10 cellular contexts compared by ENCODE assay signal in the genomic region with DNA sequence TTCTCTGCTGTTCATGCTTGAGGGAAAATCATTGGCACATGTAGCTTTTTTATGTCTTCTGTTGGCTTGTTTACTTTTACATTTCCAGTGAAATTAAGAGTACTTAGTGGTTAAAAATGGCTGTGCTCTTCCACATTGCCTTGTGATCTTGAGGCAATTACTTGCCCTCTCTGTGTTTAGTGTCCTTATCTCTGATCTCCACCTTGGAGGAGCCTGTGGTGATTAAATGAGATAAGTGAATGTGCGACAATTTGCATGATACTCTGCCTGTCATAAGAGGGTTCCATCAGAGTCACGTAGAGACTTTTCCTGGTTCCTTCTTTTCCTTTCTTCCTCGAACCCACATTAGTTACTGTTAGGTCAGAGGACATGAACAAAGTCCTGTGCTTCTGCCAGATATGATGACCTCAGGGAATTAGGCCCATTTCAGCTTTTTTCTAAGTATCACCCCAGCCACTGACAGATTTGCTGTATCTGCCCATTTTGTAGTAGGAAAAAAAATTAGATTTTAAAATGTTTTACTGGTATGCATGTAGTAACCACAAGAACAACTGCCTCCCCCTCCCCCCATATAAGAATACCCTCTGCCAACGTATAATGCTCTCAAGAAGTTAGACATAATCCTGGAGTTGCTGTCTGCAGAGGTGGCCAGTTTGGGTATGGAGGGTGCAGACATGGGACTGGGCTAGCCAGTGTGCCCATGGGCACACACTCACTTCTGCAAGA. TPM values are rescaled to one million over a fixed set of nuclear protein-coding genes. Genes with fewer than 3 reads are reported as not detected.
DNase-seq lines count a peak whose midpoint lies in the region; ATAC-seq and TF ChIP-seq lines count a peak whose summit lies in the region.
"Had no signal": no experiment of that assay in that cellular context is flagged by ENCODE, and none has a peak within 500 bp of the region (broad histone marks: within the 10 kb centered on the region; RNA-seq: fewer than 3 reads in every experiment).

No MANE protein-coding gene starts in this region.

- no peaks in the 10 kb centered on the region for H3K27me3 Mint-ChIP-seq in T-helper 1 cell treated with Interleukin-12 subunit alpha and Interleukin-12 subunit beta and Interleukin-4 antibody, amounts not matched to agents 30 μg/mL and 1 μg/mL, for 36 hours (ENCODE audit: low read depth)
- no peaks in the 10 kb centered on the region for H3K27me3 Mint-ChIP-seq in activated naive CD8-positive, alpha-beta T cell treated with anti-CD3 and anti-CD28 coated beads, Interleukin-2, amount 50 U/mL, for 24 hours
- H3K27me3 Mint-ChIP-seq in natural killer cell treated with Interleukin-12 subunit alpha and Interleukin-12 subunit beta and Interleukin-15 and Interleukin-18, amount 100 ng/mL, for 72 hours: no peaks in the 10 kb centered on the region

- H2AFZ ChIP-seq in Loucy (ENCODE audit: low read length): no peak overlapping the region

- H3K9me2 ChIP-seq in Loucy (replicated peaks; ENCODE audit: low read depth, low read length): no peaks in the 10 kb centered on the region

- no peak for TF ChIP-seq POLR2A in GM18505 (IDR thresholded peaks at IDR 0.05; ENCODE audit: borderline replicate concordance, extremely low read depth, insufficient read depth, insufficient read length)

- peaks cover 5% of the 10 kb centered on the region for H3K36me3 Mint-ChIP-seq in T-helper 1 cell treated with Interleukin-12 subunit alpha and Interleukin-12 subunit beta and Interleukin-4 antibody, amounts not matched to agents 30 μg/mL and 1 μg/mL, for 36 hours (ENCODE audit: low read depth)
- H3K36me3 Mint-ChIP-seq in activated naive CD8-positive, alpha-beta T cell treated with anti-CD3 and anti-CD28 coated beads, Interleukin-2, amount 50 U/mL, for 24 hours (ENCODE audit: low read depth): peaks cover 7% of the 10 kb centered on the region
- H3K36me3 Mint-ChIP-seq in natural killer cell treated with Interleukin-12 subunit alpha and Interleukin-12 subunit beta and Interleukin-15 and Interleukin-18, amount 100 ng/mL, for 72 hours: no peaks in the 10 kb centered on the region

- no peaks in the 10 kb centered on the region for H3K36me3 ChIP-seq in Loucy (ENCODE audit: insufficient read depth, low read length)

- H3K4me3 Mint-ChIP-seq in T-helper 1 cell treated with Interleukin-12 subunit alpha and Interleukin-12 subunit beta and Interleukin-4 antibody, amounts not matched to agents 30 μg/mL and 1 μg/mL, for 36 hours: no peak overlapping the region
- H3K4me3 Mint-ChIP-seq in activated naive CD8-positive, alpha-beta T cell treated with anti-CD3 and anti-CD28 coated beads, Interleukin-2, amount 50 U/mL, for 24 hours: no peak overlapping the region
- H3K4me3 Mint-ChIP-seq in natural killer cell treated with Interleukin-12 subunit alpha and Interleukin-12 subunit beta and Interleukin-15 and Interleukin-18, amount 100 ng/mL, for 72 hours: peak overlapping the region; percentile 30

- H3F3A ChIP-seq in Loucy (ENCODE audit: low read depth): peaks cover 18% of the 10 kb centered on the region

- DNase-seq in T-helper 1 cell: no peak
- DNase-seq in activated naive CD8-positive, alpha-beta T cell treated with anti-CD3 and anti-CD28 coated beads, Interleukin-2, amount 50 U/mL, for 24 hours: no peak
- no peak for DNase-seq in natural killer cell treated with Interleukin-12 subunit alpha and Interleukin-12 subunit beta and Interleukin-15 and Interleukin-18, amount 100 ng/mL, for 72 hours (ENCODE audit: low spot score)
- DNase-seq in hepatic stellate cell (ENCODE audit: low spot score): no peak
- DNase-seq: amniotic stem cell, kidney glomerular epithelial cell had no signal

- H3K4me1 ChIP-seq in Loucy (ENCODE audit: insufficient read depth, low read length, poor library complexity, severe bottlenecking): peaks cover 87% of the 10 kb centered on the region

- peaks cover 30% of the 10 kb centered on the region for H4K20me1 ChIP-seq in Loucy (ENCODE audit: insufficient read depth, low read length, poor library complexity, severe bottlenecking)

- H3K9me3 Mint-ChIP-seq in T-helper 1 cell treated with Interleukin-12 subunit alpha and Interleukin-12 subunit beta and Interleukin-4 antibody, amounts not matched to agents 30 μg/mL and 1 μg/mL, for 36 hours: no peaks in the 10 kb centered on the region
- no peaks in the 10 kb centered on the region for H3K9me3 Mint-ChIP-seq in activated naive CD8-positive, alpha-beta T cell treated with anti-CD3 and anti-CD28 coated beads, Interleukin-2, amount 50 U/mL, for 24 hours
- H3K9me3 Mint-ChIP-seq in natural killer cell treated with Interleukin-12 subunit alpha and Interleukin-12 subunit beta and Interleukin-15 and Interleukin-18, amount 100 ng/mL, for 72 hours: peaks cover 3% of the 10 kb centered on the region

- H3K9me3 ChIP-seq in Loucy (ENCODE audit: insufficient read depth, low read depth, low read length): no peaks in the 10 kb centered on the region

- peak overlapping the region; percentile 64 for H3K4me3 ChIP-seq in Loucy (ENCODE audit: low read length, poor library complexity, severe bottlenecking)

- H3K4me2 ChIP-seq in Loucy (ENCODE audit: low read depth, low read length, poor library complexity, severe bottlenecking): peak overlapping the region; percentile 86

- H3K27ac Mint-ChIP-seq in T-helper 1 cell treated with Interleukin-12 subunit alpha and Interleukin-12 subunit beta and Interleukin-4 antibody, amounts not matched to agents 30 μg/mL and 1 μg/mL, for 36 hours: peak overlapping the region; percentile 37
- peak overlapping the region; percentile 12 for H3K27ac Mint-ChIP-seq in activated naive CD8-positive, alpha-beta T cell treated with anti-CD3 and anti-CD28 coated beads, Interleukin-2, amount 50 U/mL, for 24 hours
- H3K27ac Mint-ChIP-seq in natural killer cell treated with Interleukin-12 subunit alpha and Interleukin-12 subunit beta and Interleukin-15 and Interleukin-18, amount 100 ng/mL, for 72 hours: peak overlapping the region; percentile 3 to 32

- TF ChIP-seq CTCF in Loucy (conservative IDR thresholded peaks at IDR 0.05; ENCODE audit: low read length): no peak

- no peak for ATAC-seq in activated naive CD8-positive, alpha-beta T cell treated with anti-CD3 and anti-CD28 coated beads, Interleukin-2, amount 50 U/mL, for 24 hours
- ATAC-seq in natural killer cell treated with Interleukin-12 subunit alpha and Interleukin-12 subunit beta and Interleukin-15 and Interleukin-18, amount 100 ng/mL, for 72 hours: no peak
- ATAC-seq in GM21423 (IDR thresholded peaks at IDR 0.05; ENCODE audit: unreplicated experiment) (no peak), GM18505 (IDR thresholded peaks at IDR 0.05; ENCODE audit: unreplicated experiment) (no peak)

- H3K79me2 ChIP-seq in Loucy (ENCODE audit: insufficient read depth, low read length): peaks cover 92% of the 10 kb centered on the region

- H3K4me1 Mint-ChIP-seq in T-helper 1 cell treated with Interleukin-12 subunit alpha and Interleukin-12 subunit beta and Interleukin-4 antibody, amounts not matched to agents 30 μg/mL and 1 μg/mL, for 36 hours (ENCODE audit: low read depth): peaks cover 64% of the 10 kb centered on the region
- peaks cover 89% of the 10 kb centered on the region for H3K4me1 Mint-ChIP-seq in activated naive CD8-positive, alpha-beta T cell treated with anti-CD3 and anti-CD28 coated beads, Interleukin-2, amount 50 U/mL, for 24 hours
- H3K4me1 Mint-ChIP-seq in natural killer cell treated with Interleukin-12 subunit alpha and Interleukin-12 subunit beta and Interleukin-15 and Interleukin-18, amount 100 ng/mL, for 72 hours (ENCODE audit: low read depth in 2 of 2): peaks cover 78 to 80% of the 10 kb centered on the region in 2 donors

- no peaks in the 10 kb centered on the region for H3K27me3 ChIP-seq in Loucy (ENCODE audit: insufficient read depth, low read length, poor library complexity, severe bottlenecking)

- peak overlapping the region; percentile 61 for H3K9ac ChIP-seq in Loucy (ENCODE audit: low read depth, low read length, poor library complexity, severe bottlenecking)

RNA-seq across cellular contexts. Expression of a gene that starts 51.9 kb away (rescaled TPM):
- 10 to 100 TPM; 29.3 to 70.3 TPM for total RNA-seq in natural killer cell treated with Interleukin-12 subunit alpha and Interleukin-12 subunit beta and Interleukin-15 and Interleukin-18, amount 100 ng/mL, for 72 hours
